ENCODE assay signal across 8 cellular contexts in genomic region chr1:84582802-84583587, GRCh38. TPM values are rescaled to one million over a fixed set of nuclear protein-coding genes. Genes with fewer than 3 reads are reported as not detected.
DNase-seq lines count a peak whose midpoint lies in the region; ATAC-seq lines count a peak whose summit lies in the region.

No MANE protein-coding gene starts in this region.

- DNase-seq in ELF-1 (ENCODE audit: low read depth, low spot score) (peak; percentile 49), RPMI7951 (ENCODE audit: low read depth) (peak; percentile 94), iris pigment epithelial cell (ENCODE audit: low read depth) (peak; percentile 44), hippocampal formation (lab: John Stamatoyannopoulos, UW) (no peak), SIG-M5 treated with dmso at 0.1 percent for 504 hours (lab: John Stamatoyannopoulos, UW; ENCODE audit: unreplicated experiment) (no peak)
- no peak for DNase-seq in central memory CD4-positive, alpha-beta T cell

- ATAC-seq in HG03175 (IDR thresholded peaks at IDR 0.05; ENCODE audit: unreplicated experiment) (peak; percentile 55), GM21360 (IDR thresholded peaks at IDR 0.05; ENCODE audit: unreplicated experiment) (no peak)

RNA-seq across cellular contexts. Expression of gene CTBS, which starts 8.8 kb away (rescaled TPM):
- 18.6 and 29.0 TPM in 2 replicates for total RNA-seq in RPMI7951 (2014; rRNA removed; shearing (Covaris generic))

Comparison
In these comparisons a context has a peak if more than half of its experiments do, and no peak if none do; other contexts are left out.
1. DNase-seq: peak in ELF-1 (single experiment), RPMI7951 (single experiment) and iris pigment epithelial cell (single experiment); none in hippocampal formation (0 of 2), central memory CD4-positive, alpha-beta T cell (single experiment) and SIG-M5 treated with dmso at 0.1 percent for 504 hours (single experiment).